Comparison of ENCODE assay signal across 1 cellular context in genomic region chr2:7915302-7916200, GRCh38.
TF ChIP-seq lines count a peak whose summit lies in the region.

No MANE protein-coding gene starts in this region.

TF ChIP-seq in HepG2, 621 proteins besides CTCF, POLR2A, EP300 and RAD21 (continued from another document):
- TF ChIP-seq LRRFIP1 (CRISPR knock-in tag; conservative IDR thresholded peaks at IDR 0.05) (no peak), KAT8 (CRISPR knock-in tag; IDR thresholded peaks at IDR 0.05) (no peak), ZNF276 (CRISPR knock-in tag; IDR thresholded peaks at IDR 0.05; ENCODE audit: low read depth) (no peak), RELA (CRISPR knock-in tag; IDR thresholded peaks at IDR 0.05) (no peak), ZNF234 (CRISPR knock-in tag; conservative IDR thresholded peaks at IDR 0.05) (no peak), ZKSCAN8 (CRISPR knock-in tag; IDR thresholded peaks at IDR 0.05; ENCODE audit: borderline replicate concordance) (no peak), BCLAF1 (IDR thresholded peaks at IDR 0.05) (no peak), THYN1 (CRISPR knock-in tag; IDR thresholded peaks at IDR 0.05; ENCODE audit: borderline replicate concordance, low read depth) (no peak), ZNF318 (CRISPR knock-in tag; IDR thresholded peaks at IDR 0.05) (no peak), HOXD1 (CRISPR knock-in tag; IDR thresholded peaks at IDR 0.05) (no peak), KLF13 (CRISPR knock-in tag; IDR thresholded peaks at IDR 0.05) (no peak), KLF12 (CRISPR knock-in tag; IDR thresholded peaks at IDR 0.05; ENCODE audit: borderline replicate concordance) (no peak), YY1 (IDR thresholded peaks at IDR 0.05; ENCODE audit: insufficient read depth, insufficient replicate concordance, low read depth, low read length) (no peak), CEBPB (IDR thresholded peaks at IDR 0.05; ENCODE audit: borderline replicate concordance, low read depth, low read length) (no peak), ZNF432 (CRISPR knock-in tag; IDR thresholded peaks at IDR 0.05; ENCODE audit: borderline replicate concordance) (no peak), ZNF691 (CRISPR knock-in tag; IDR thresholded peaks at IDR 0.05; ENCODE audit: borderline replicate concordance, low read depth) (no peak)
